10 cellular contexts compared by ENCODE assay signal in the genomic region with DNA sequence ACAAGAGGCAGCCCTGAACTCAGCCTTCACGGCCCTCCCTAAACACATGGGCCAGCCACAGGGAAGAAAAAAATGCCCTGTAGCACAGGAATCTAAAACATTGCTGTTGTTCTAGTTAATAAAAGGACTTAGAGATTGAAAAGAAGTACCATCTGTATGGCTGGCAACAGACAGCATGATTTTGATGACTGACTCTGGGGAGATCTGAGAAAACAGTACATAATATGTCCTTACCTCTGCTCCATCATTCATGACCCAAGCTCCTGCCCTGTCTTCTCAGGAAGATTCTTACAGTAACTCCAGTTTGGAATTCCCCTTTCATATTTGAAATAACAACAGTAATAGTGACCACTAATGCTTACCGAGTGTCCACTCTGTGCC.
DNase-seq lines count a peak whose midpoint lies in the region; ATAC-seq and TF ChIP-seq lines count a peak whose summit lies in the region.
"Had no signal": no experiment of that assay in that cellular context is flagged by ENCODE, and none has a peak within 500 bp of the region (broad histone marks: within the 10 kb centered on the region; RNA-seq: fewer than 3 reads in every experiment).

No MANE protein-coding gene starts in this region.

- no peak for DNase-seq in activated CD8-positive, alpha-beta T cell treated with anti-CD3 and anti-CD28 coated beads, Interleukin-2, amount 10 ng/mL, durations not matched to agents 7 days and 5 days
- DNase-seq in osteoblast (ENCODE audit: insufficient read length, low spot score, missing footprints) (no peak), retina (no peak), NCI-H1930 (lab: John Stamatoyannopoulos, UW) (no peak), NCI-H82 (lab: John Stamatoyannopoulos, UW) (no peak)
- DNase-seq: dorsolateral prefrontal cortex had no signal

- CTCF ChIA-PET in activated CD8-positive, alpha-beta T cell treated with anti-CD3 and anti-CD28 coated beads, Interleukin-2, amount 10 ng/mL, durations not matched to agents 7 days and 5 days (lab: Charles Lee) = interaction anchor here (0.6 to 2.2 kb wide), 7 partner anchors 13 to 79 kb away, joined by 3 to 11 read pairs (median 3); no protein-coding TSS in a partner anchor

- peaks cover 70% of the 10 kb centered on the region for H3K4me1 Mint-ChIP-seq in activated CD8-positive, alpha-beta T cell treated with anti-CD3 and anti-CD28 coated beads, Interleukin-2, amount 10 ng/mL, durations not matched to agents 7 days and 5 days (ENCODE audit: low read depth)

- H3K9me3 ChIP-seq in osteoblast (ENCODE audit: low read depth, low read length) = no peaks in the 10 kb centered on the region

- H3K27me3 Mint-ChIP-seq in activated CD8-positive, alpha-beta T cell treated with anti-CD3 and anti-CD28 coated beads, Interleukin-2, amount 10 ng/mL, durations not matched to agents 7 days and 5 days (ENCODE audit: low read depth) = no peaks in the 10 kb centered on the region

- no peak for TF ChIP-seq CTCF in osteoblast (IDR thresholded peaks at IDR 0.05; ENCODE audit: extremely low read depth, low read depth, low read length)

- H3K9me3 Mint-ChIP-seq in activated CD8-positive, alpha-beta T cell treated with anti-CD3 and anti-CD28 coated beads, Interleukin-2, amount 10 ng/mL, durations not matched to agents 7 days and 5 days (ENCODE audit: insufficient read depth) = no peaks in the 10 kb centered on the region
- H3K9me3 Mint-ChIP-seq: WTC11 had no signal

- H3K4me3 ChIP-seq in osteoblast (ENCODE audit: insufficient read depth, low read length) = no peak overlapping the region
- H3K4me3 ChIP-seq: dorsolateral prefrontal cortex had no signal

- H3K79me2 ChIP-seq in osteoblast (ENCODE audit: insufficient read depth, low read length) = no peaks in the 10 kb centered on the region

- no peak overlapping the region for H3K27ac ChIP-seq in osteoblast (ENCODE audit: low read depth, low read length)

- peaks cover 20% of the 10 kb centered on the region for H3K36me3 Mint-ChIP-seq in activated CD8-positive, alpha-beta T cell treated with anti-CD3 and anti-CD28 coated beads, Interleukin-2, amount 10 ng/mL, durations not matched to agents 7 days and 5 days (ENCODE audit: low read depth)
- H3K36me3 Mint-ChIP-seq: WTC11 had no signal

- peak; percentile 24 for ATAC-seq in GM18867 (IDR thresholded peaks at IDR 0.05; ENCODE audit: unreplicated experiment)
- ATAC-seq in HG02610 (IDR thresholded peaks at IDR 0.05; ENCODE audit: unreplicated experiment) = peak; percentile 21
- no peak for ATAC-seq in activated CD8-positive, alpha-beta T cell treated with anti-CD3 and anti-CD28 coated beads, Interleukin-2, amount 10 ng/mL, durations not matched to agents 7 days and 5 days
- no peak for ATAC-seq in GM21619 (IDR thresholded peaks at IDR 0.05; ENCODE audit: unreplicated experiment)

- H3K36me3 ChIP-seq in osteoblast (ENCODE audit: insufficient read depth, low read length) = no peaks in the 10 kb centered on the region

- no peak overlapping the region for H3K4me2 ChIP-seq in osteoblast (ENCODE audit: insufficient read depth, low read length)

- H3K27ac Mint-ChIP-seq in activated CD8-positive, alpha-beta T cell treated with anti-CD3 and anti-CD28 coated beads, Interleukin-2, amount 10 ng/mL, durations not matched to agents 7 days and 5 days = peak overlapping the region; percentile 96
- H3K27ac Mint-ChIP-seq: WTC11 had no signal

- peak overlapping the region; percentile 5 for H2AFZ ChIP-seq in osteoblast (ENCODE audit: low read length)

- POLR2A ChIA-PET in activated CD8-positive, alpha-beta T cell treated with anti-CD3 and anti-CD28 coated beads, Interleukin-2, amount 10 ng/mL, durations not matched to agents 7 days and 5 days (lab: Charles Lee) = interaction anchor here (0.9 to 3.5 kb wide), 8 partner anchors 9 to 180 kb away, joined by 3 to 18 read pairs (median 4); no protein-coding TSS in a partner anchor

- no peaks in the 10 kb centered on the region for H3K4me1 ChIP-seq in osteoblast (ENCODE audit: insufficient read depth, low read length)

- peak overlapping the region; percentile 12 for H3K4me3 Mint-ChIP-seq in activated CD8-positive, alpha-beta T cell treated with anti-CD3 and anti-CD28 coated beads, Interleukin-2, amount 10 ng/mL, durations not matched to agents 7 days and 5 days
- H3K4me3 Mint-ChIP-seq: WTC11 had no signal

- no peaks in the 10 kb centered on the region for H4K20me1 ChIP-seq in osteoblast (ENCODE audit: insufficient read depth, low read length)

- H3K27me3 ChIP-seq in osteoblast (ENCODE audit: insufficient read depth, low read length) = no peaks in the 10 kb centered on the region
- H3K27me3 ChIP-seq: dorsolateral prefrontal cortex had no signal

Comparison
In these comparisons a context has a peak if more than half of its experiments do, and no peak if none do; other contexts are left out.
1. ATAC-seq: peak in GM18867 (single experiment) and HG02610 (single experiment); none in activated CD8-positive, alpha-beta T cell treated with anti-CD3 and anti-CD28 coated beads, Interleukin-2, amount 10 ng/mL, durations not matched to agents 7 days and 5 days (single experiment) and GM21619 (single experiment).